Comparison of ENCODE assay signal across 24 cellular contexts in genomic region chr16:2190659-2191445, GRCh38. TPM values are rescaled to one million over a fixed set of nuclear protein-coding genes. Genes with fewer than 3 reads are reported as not detected.
DNase-seq lines count a peak whose midpoint lies in the region; ATAC-seq lines count a peak whose summit lies in the region.
"Had no signal": no experiment of that assay in that cellular context is flagged by ENCODE, and none has a peak within 500 bp of the region (broad histone marks: within the 10 kb centered on the region; RNA-seq: fewer than 3 reads in every experiment).

No MANE protein-coding gene starts in this region.

- in situ Hi-C loops in G401 (cut with HindIII; ENCODE audit: low sequenced_read_pairs): no loop called here

- peak; percentile 46 for DNase-seq in G401 (ENCODE audit: low spot score)
- DNase-seq in NCI-H2171 treated with DMSO at 0.1 percent for 48 hours (lab: John Stamatoyannopoulos, UW): peak; percentile 78
- peak in 32 of 42 donors; percentile 16 to 82 (median 56) for DNase-seq in head of caudate nucleus
- peak; percentile 28 for DNase-seq in retina
- DNase-seq in H4 (ENCODE audit: low spot score): no peak
- DNase-seq: activated CD4-positive, alpha-beta T cell treated with anti-CD3 and anti-CD28 coated beads, Interleukin-2, amount 50 U/mL, for 48 hours; activated CD8-positive, alpha-beta memory T cell treated with anti-CD3 and anti-CD28 coated beads, Interleukin-2, amount 50 U/mL, for 4 hours; activated naive CD8-positive, alpha-beta T cell treated with anti-CD3 and anti-CD28 coated beads for 36 hours; CD8-positive, alpha-beta T cell; effector memory CD4-positive, alpha-beta T cell; erythroblast; GF-D8; H9; natural killer cell; NCI-H1105; NCI-H2029 treated with DMSO at 0.1 percent for 48 hours; NCI-H446; pancreas; stimulated activated CD4-positive, alpha-beta T cell treated with anti-CD3 and anti-CD28 coated beads, Interleukin-15, amount 100 ng/mL, for 24 hours; stomach; T-helper 1 cell; trophoblast cell had no signal

- ATAC-seq in HG03432 (IDR thresholded peaks at IDR 0.05; ENCODE audit: unreplicated experiment) (no peak), HG03520 (IDR thresholded peaks at IDR 0.05; ENCODE audit: unreplicated experiment) (no peak)
- ATAC-seq: CD8-positive, alpha-beta T cell; natural killer cell; pancreas had no signal

- intact Hi-C loops in head of caudate nucleus (cut with DNase I): no loop called here

RNA-seq across cellular contexts. Expression of gene CASKIN1, which starts 5.6 kb away (rescaled TPM):
- 0.80 and 4.2 TPM in 2 replicates for total RNA-seq in G401 (2014; rRNA removed; shearing (Covaris generic))
- 0.02 TPM in 2 replicates for total RNA-seq in H4 (2014; rRNA removed; shearing (Covaris generic))
- total RNA-seq: natural killer cell had no signal

RNA-seq across cellular contexts. Expression of gene MLST8, which starts 14.4 kb away (rescaled TPM):
- total RNA-seq in G401 (2014; rRNA removed; shearing (Covaris generic)): 34.8 and 86.2 TPM in 2 replicates
- total RNA-seq in H4 (2014; rRNA removed; shearing (Covaris generic)): 22.1 and 28.4 TPM in 2 replicates

RNA-seq across cellular contexts. Expression of gene BRICD5, which starts 19.8 kb away (rescaled TPM):
- total RNA-seq in G401 (2014; rRNA removed; shearing (Covaris generic)): 1.9 and 2.1 TPM in 2 replicates
- total RNA-seq in H4 (2014; rRNA removed; shearing (Covaris generic)): 0.06 and 1.0 TPM in 2 replicates

RNA-seq across cellular contexts. Expression of gene PGP, which starts 23.8 kb away (rescaled TPM):
- 47.8 and 70.9 TPM in 2 replicates for total RNA-seq in G401 (2014; rRNA removed; shearing (Covaris generic))
- 20.0 and 24.5 TPM in 2 replicates for total RNA-seq in H4 (2014; rRNA removed; shearing (Covaris generic))

RNA-seq across cellular contexts. Expression of gene E4F1, which starts 32.5 kb away (rescaled TPM):
- 40.4 and 59.4 TPM in 2 replicates for total RNA-seq in G401 (2014; rRNA removed; shearing (Covaris generic))
- 8.0 and 9.5 TPM in 2 replicates for total RNA-seq in H4 (2014; rRNA removed; shearing (Covaris generic))
